Comparison of ENCODE assay signal across 1 cellular context in the genomic region with DNA sequence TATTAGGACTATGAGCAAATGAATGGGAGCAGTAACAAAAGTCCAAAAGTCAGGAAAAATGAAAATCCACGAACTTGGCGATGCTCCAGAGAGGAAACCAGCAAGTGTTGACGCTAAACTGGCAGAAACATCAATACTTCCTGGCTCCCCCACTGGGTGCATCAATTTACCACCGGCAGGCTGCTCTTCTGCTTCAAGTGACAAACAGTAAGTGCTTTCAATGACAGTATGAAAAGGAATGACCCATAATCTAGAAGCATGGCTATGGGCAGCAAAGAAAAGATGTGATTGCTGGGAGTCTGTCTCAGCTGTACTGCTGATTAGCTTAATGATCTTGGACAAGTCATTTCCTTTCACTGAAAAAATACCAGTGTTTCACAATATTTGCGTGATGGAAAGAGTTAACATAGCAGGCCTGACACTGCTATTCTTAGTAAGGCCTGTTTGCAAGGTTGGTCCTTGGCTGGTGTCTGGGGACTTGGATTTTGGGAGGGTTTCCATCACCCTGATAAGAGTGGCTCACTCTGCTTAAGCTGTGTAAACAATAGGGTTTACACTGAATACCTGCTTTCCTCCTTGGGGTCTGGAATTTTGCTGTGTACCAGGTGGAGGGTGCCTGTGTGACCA.
TF ChIP-seq lines count a peak whose summit lies in the region.

No MANE protein-coding gene starts in this region.

TF ChIP-seq in K562, 482 proteins besides CTCF, POLR2A, EP300 and RAD21:
- no peak for TF ChIP-seq NFXL1 (CRISPR knock-in tag; IDR thresholded peaks at IDR 0.05)
- no peak for TF ChIP-seq NCOA4 (IDR thresholded peaks at IDR 0.05; ENCODE audit: partially characterized antibody)
- peak; percentile 38; the same call in 1 of the 2 replicates for TF ChIP-seq NFIC (IDR thresholded peaks at IDR 0.05)
